Comparison of ENCODE assay signal across 24 cellular contexts in the genomic region with DNA sequence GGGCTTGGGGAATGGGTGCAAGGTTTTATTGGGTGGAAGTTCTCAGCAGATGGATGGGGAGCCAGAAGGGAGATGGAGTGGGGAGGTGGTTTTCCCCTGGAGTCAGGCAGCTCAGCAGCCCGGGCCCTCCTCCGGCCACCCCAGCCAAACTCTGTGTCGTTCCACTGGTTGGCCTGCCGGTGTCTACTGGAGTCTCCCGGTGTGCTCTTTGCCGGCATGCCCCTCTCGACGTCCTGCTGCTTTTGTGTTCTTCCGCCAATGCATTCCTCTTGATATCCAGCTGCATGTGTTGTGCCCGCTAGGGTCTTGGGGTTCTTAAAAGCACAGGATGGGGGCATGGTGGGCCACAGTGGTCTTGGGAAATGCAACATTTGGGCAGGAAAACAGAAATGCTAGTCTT.
DNase-seq lines count a peak whose midpoint lies in the region; ATAC-seq, FAIRE-seq and TF ChIP-seq lines count a peak whose summit lies in the region.
"Had no signal": no experiment of that assay in that cellular context is flagged by ENCODE, and none has a peak within 500 bp of the region (broad histone marks: within the 10 kb centered on the region; RNA-seq: fewer than 3 reads in every experiment).

No MANE protein-coding gene starts in this region.

- no peak overlapping the region for H3K9ac ChIP-seq in HepG2 (ENCODE audit: insufficient read depth, low read depth, low read length)
- H3K9ac ChIP-seq: BLaER1 had no signal

- no peak for DNase-seq in activated CD4-positive, alpha-beta T cell treated with anti-CD3 and anti-CD28 coated beads, Interleukin-2, amount 10 ng/mL, durations not matched to agents 7 days and 5 days
- DNase-seq in activated CD4-positive, alpha-beta T cell treated with anti-CD3 and anti-CD28 coated beads for 1 hour, result no peak
- DNase-seq in HepG2 (ENCODE audit: low spot score) (no peak), right lobe of liver (no peak), nephron progenitor cell (no peak), left lobe of liver (ENCODE audit: low spot score) (no peak), NCI-H2081 (lab: John Stamatoyannopoulos, UW) (no peak)
- DNase-seq: CD4-positive, CD25-positive, alpha-beta regulatory T cell; HCEC 1CT; NCI-H1048; NCI-H1417; NCI-H1694; NCI-H2029 treated with DMSO at 0.1 percent for 48 hours; NCI-H2227 treated with DMSO at 0.1 percent for 48 hours; NCI-H526 treated with DMSO at 0.1 percent for 48 hours; PC-9; SJCRH30 had no signal

- H3K9me3 ChIP-seq in HepG2 (ENCODE audit: low read length) (no peaks in the 10 kb centered on the region), right lobe of liver (no peaks in the 10 kb centered on the region)
- H3K9me3 ChIP-seq: BLaER1, SJCRH30 had no signal

- H3K79me2 ChIP-seq in HepG2 (ENCODE audit: insufficient read depth, low read length), result no peaks in the 10 kb centered on the region

- TF ChIP-seq RAD21 in HepG2 (CRISPR knock-in tag; IDR thresholded peaks at IDR 0.05), result no peak; the same call in 1 of the 2 replicates

- peaks cover 19% of the 10 kb centered on the region for H3K36me3 Mint-ChIP-seq in activated CD4-positive, alpha-beta T cell treated with anti-CD3 and anti-CD28 coated beads, Interleukin-2, amount 10 ng/mL, durations not matched to agents 7 days and 5 days (ENCODE audit: low read depth)
- peaks cover 39% of the 10 kb centered on the region for H3K36me3 Mint-ChIP-seq in nephron progenitor cell (ENCODE audit: low read depth)

- H3K9me3 Mint-ChIP-seq in activated CD4-positive, alpha-beta T cell treated with anti-CD3 and anti-CD28 coated beads, Interleukin-2, amount 10 ng/mL, durations not matched to agents 7 days and 5 days, result no peaks in the 10 kb centered on the region
- H3K9me3 Mint-ChIP-seq in nephron progenitor cell, result no peaks in the 10 kb centered on the region
- H3K9me3 Mint-ChIP-seq: CD4-positive, CD25-positive, alpha-beta regulatory T cell had no signal

- CTCF ChIA-PET in activated CD4-positive, alpha-beta T cell treated with anti-CD3 and anti-CD28 coated beads, Interleukin-2, amount 10 ng/mL, durations not matched to agents 7 days and 5 days (lab: Charles Lee), result no interaction called here
- CTCF ChIA-PET in HepG2 (lab: Yijun Ruan, JAX; ENCODE audit: low intra/inter-chr PET ratio, low total read pairs), result no interaction called here

- in situ Hi-C loops in HepG2 (cut with HindIII; ENCODE audit: extremely low pct_ligation_motif_present, low pct_unique_long_range_greater_than_20kb), result no loop called here

- WGBS in HepG2 (ENCODE audit: low lambda C conversion rate), result 97% methylated on average over 10 of the region's 10 CpGs
- WGBS in right lobe of liver (ENCODE audit: insufficient coverage, low coverage, low lambda C conversion rate, missing lambda C conversion rate), result no CpG with 5 or more reads among the region's 10 CpGs

- no peak overlapping the region for H2AFZ ChIP-seq in HepG2 (ENCODE audit: low read length)
- H2AFZ ChIP-seq: PC-9 had no signal

- POLR2A ChIA-PET in activated CD4-positive, alpha-beta T cell treated with anti-CD3 and anti-CD28 coated beads, Interleukin-2, amount 10 ng/mL, durations not matched to agents 7 days and 5 days (lab: Charles Lee), result no interaction called here
- POLR2A ChIA-PET in HepG2 (lab: Yijun Ruan, JAX), result interaction anchor here (0.9 to 1.4 kb wide), 2 partner anchors 13 to 72 kb away, joined by 3 to 5 read pairs; no protein-coding TSS in a partner anchor

- H3K27me3 Mint-ChIP-seq in activated CD4-positive, alpha-beta T cell treated with anti-CD3 and anti-CD28 coated beads, Interleukin-2, amount 10 ng/mL, durations not matched to agents 7 days and 5 days, result no peaks in the 10 kb centered on the region
- H3K27me3 Mint-ChIP-seq in nephron progenitor cell (ENCODE audit: low read depth, poor library complexity), result no peaks in the 10 kb centered on the region
- H3K27me3 Mint-ChIP-seq: CD4-positive, CD25-positive, alpha-beta regulatory T cell had no signal

- TF ChIP-seq EP300 in HepG2 (IDR thresholded peaks at IDR 0.05; ENCODE audit: low read depth in 2 of 2, low read length in 2 of 2) (no peak), HepG2 (CRISPR knock-in tag; IDR thresholded peaks at IDR 0.05; ENCODE audit: borderline replicate concordance) (no peak)

- H3K27me3 ChIP-seq in HepG2 (ENCODE audit: control insufficient read depth in 1 of 2, insufficient read depth in 2 of 2, low read length in 2 of 2) (no peaks in the 10 kb centered on the region), right lobe of liver (no peaks in the 10 kb centered on the region)
- H3K27me3 ChIP-seq: BLaER1, SJCRH30 had no signal

- BruUV-seq in HepG2 (replicated peaks; lab: Mats Ljungman, UMichigan), result no TSS peak

- TF ChIP-seq CTCF in HepG2 (CRISPR knock-in tag; IDR thresholded peaks at IDR 0.05) (no peak), right lobe of liver (IDR thresholded peaks at IDR 0.05) (no peak), nephron progenitor cell (IDR thresholded peaks at IDR 0.05) (no peak)

- no peak overlapping the region for H3K4me3 ChIP-seq in HepG2 (replicated peaks in 1 of 3; ENCODE audit: insufficient read depth in 1 of 3, low read depth in 2 of 3, low read length in 3 of 3)
- H3K4me3 ChIP-seq in right lobe of liver, result no peak overlapping the region
- H3K4me3 ChIP-seq: BLaER1, PC-9, SJCRH30 had no signal

- peaks cover 3% of the 10 kb centered on the region; the same call in 1 of the 2 replicates for H4K20me1 ChIP-seq in HepG2 (ENCODE audit: insufficient read depth, low read length)
- H4K20me1 ChIP-seq: BLaER1 had no signal

- H3K36me3 ChIP-seq in HepG2 (replicated peaks in 1 of 2; ENCODE audit: control insufficient read depth in 1 of 2, insufficient read depth in 2 of 2, low read length in 2 of 2) (peaks cover 19 to 56% of the 10 kb centered on the region in 2 experiments), right lobe of liver (peaks cover 0 to 19% (median 12%) of the 10 kb centered on the region in 4 donors)

- H3K27ac ChIP-seq in HepG2 (ENCODE audit: extremely low read length, insufficient read depth, low read length), result no peak overlapping the region
- H3K27ac ChIP-seq in right lobe of liver, result no peak overlapping the region
- H3K27ac ChIP-seq: BLaER1, HL-60, PC-9, SJCRH30 had no signal

- H3K27ac Mint-ChIP-seq in activated CD4-positive, alpha-beta T cell treated with anti-CD3 and anti-CD28 coated beads, Interleukin-2, amount 10 ng/mL, durations not matched to agents 7 days and 5 days, result peak overlapping the region; percentile 7
- H3K27ac Mint-ChIP-seq in nephron progenitor cell, result peak overlapping the region; percentile 80
- H3K27ac Mint-ChIP-seq: CD4-positive, CD25-positive, alpha-beta regulatory T cell had no signal

- no peak overlapping the region for H3K4me2 ChIP-seq in HepG2 (ENCODE audit: low read depth, low read length)
- H3K4me2 ChIP-seq: BLaER1, PC-9 had no signal

- H3K4me1 ChIP-seq in HepG2 (ENCODE audit: insufficient read depth, low read length) (peaks cover 27% of the 10 kb centered on the region), right lobe of liver (peaks cover 0 to 20% (median 8%) of the 10 kb centered on the region in 4 donors)
- H3K4me1 ChIP-seq: BLaER1, SJCRH30 had no signal

- H3K4me1 Mint-ChIP-seq in activated CD4-positive, alpha-beta T cell treated with anti-CD3 and anti-CD28 coated beads, Interleukin-2, amount 10 ng/mL, durations not matched to agents 7 days and 5 days, result peaks cover 11% of the 10 kb centered on the region
- peaks cover 6% of the 10 kb centered on the region for H3K4me1 Mint-ChIP-seq in nephron progenitor cell

- no peak overlapping the region for H3K4me3 Mint-ChIP-seq in activated CD4-positive, alpha-beta T cell treated with anti-CD3 and anti-CD28 coated beads, Interleukin-2, amount 10 ng/mL, durations not matched to agents 7 days and 5 days
- H3K4me3 Mint-ChIP-seq in nephron progenitor cell, result no peak overlapping the region
- H3K4me3 Mint-ChIP-seq: CD4-positive, CD25-positive, alpha-beta regulatory T cell had no signal

- ATAC-seq in HepG2, result peak; percentile 11; the same call in 2 of the 3 replicates
- no peak for ATAC-seq in right lobe of liver
- ATAC-seq in left lobe of liver, result no peak
- ATAC-seq in GM19324 (IDR thresholded peaks at IDR 0.05; ENCODE audit: low FRiP score, unreplicated experiment), result no peak
- ATAC-seq: Right ventricle myocardium inferior had no signal

- no peak for TF ChIP-seq POLR2A in HepG2 (IDR thresholded peaks at IDR 0.05; ENCODE audit: insufficient read depth in 1 of 2, low read depth in 2 of 2, low read length in 2 of 2)
- no peak for TF ChIP-seq POLR2A in right lobe of liver (IDR thresholded peaks at IDR 0.05)

- intact Hi-C loops in HepG2 (cut with micrococcal nuclease; ENCODE audit: unreplicated experiment), result no loop called here
- intact Hi-C loops in right lobe of liver (cut with DNase I), result no loop called here

- FAIRE-seq in HepG2 (lab: Jason Lieb, UNC), result no peak
- FAIRE-seq: A204.1, D721Med, GM19239 had no signal

TF ChIP-seq in HepG2, 621 proteins besides CTCF, POLR2A, EP300 and RAD21 (continues in another document):
- TF ChIP-seq SNAI1 (CRISPR knock-in tag; IDR thresholded peaks at IDR 0.05; ENCODE audit: borderline replicate concordance) (no peak), NFKB2 (CRISPR knock-in tag; IDR thresholded peaks at IDR 0.05; ENCODE audit: borderline replicate concordance) (peak; percentile 64; the same call in 1 of the 2 replicates)
